ENCODE assay signal across 6 cellular contexts in the genomic region with DNA sequence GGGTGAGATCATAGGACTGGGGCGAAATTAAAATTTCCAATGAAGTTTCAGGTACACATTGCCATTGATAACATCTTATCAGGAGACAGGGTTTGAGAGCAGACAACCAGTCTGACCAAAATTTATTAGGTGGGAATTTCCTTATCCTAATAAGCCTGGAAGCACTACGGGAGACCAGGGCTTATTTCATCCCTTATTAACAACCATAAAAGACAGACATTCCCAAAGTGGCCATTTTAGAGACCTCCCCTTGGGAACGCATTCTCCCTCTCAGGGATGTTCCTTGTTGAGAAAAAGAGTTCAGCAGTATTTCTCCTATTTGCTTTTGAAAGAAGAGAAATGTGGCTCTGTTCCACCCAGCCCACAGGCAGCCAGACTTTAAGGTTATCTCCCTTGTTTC.
DNase-seq lines count a peak whose midpoint lies in the region; ATAC-seq, FAIRE-seq and TF ChIP-seq lines count a peak whose summit lies in the region.
"Not testable (repeated sequence)": the region's sequence is repeated elsewhere in the genome, so short reads cannot be mapped to it uniquely, and the experiment has no call there.

No MANE protein-coding gene starts in this region.

- TF ChIP-seq CTCF in DND-41 (IDR thresholded peaks at IDR 0.05; ENCODE audit: borderline replicate concordance, extremely low read depth, low read length, poor library complexity, severe bottlenecking); HCT116 (IDR thresholded peaks at IDR 0.05 in 2 of 3, conservative IDR thresholded peaks at IDR 0.05 in 1 of 3; ENCODE audit: borderline replicate concordance in 1 of 3, insufficient read depth in 1 of 3, low read depth in 2 of 3, low read length in 2 of 3); OCI-LY7 (conservative IDR thresholded peaks at IDR 0.05; ENCODE audit: low read length); WTC11 (IDR thresholded peaks at IDR 0.05); K562 (IDR thresholded peaks at IDR 0.05 in 2 of 3, conservative IDR thresholded peaks at IDR 0.05 in 1 of 3; ENCODE audit: insufficient read depth in 2 of 3, low read depth in 1 of 3, low read length in 3 of 3): not testable (repeated sequence)

- intact Hi-C loops in HCT116 (cut with micrococcal nuclease); OCI-LY7 (cut with micrococcal nuclease; ENCODE audit: unreplicated experiment); K562 (cut with micrococcal nuclease): not testable (repeated sequence)

- FAIRE-seq in K562 (lab: Jason Lieb, UNC) = not testable (repeated sequence)

- not testable (repeated sequence) for H3K27ac ChIP-seq in DND-41 (ENCODE audit: low read length); HCT116 (ENCODE audit: low read depth, low read length); OCI-LY7 (ENCODE audit: low read depth, low read length, poor library complexity, severe bottlenecking); K562 (ENCODE audit: extremely low read depth, low read depth, low read length)

- H3K4me3 Mint-ChIP-seq in WTC11 = not testable (repeated sequence)

- not testable (repeated sequence) for TF ChIP-seq POLR2A in HCT116 (IDR thresholded peaks at IDR 0.05; ENCODE audit: borderline replicate concordance, extremely low read depth, insufficient read depth, insufficient read length); K562 (conservative IDR thresholded peaks at IDR 0.05)

- BruUV-seq in HCT116 (replicated peaks; lab: Mats Ljungman, UMichigan); OCI-LY7 (replicated peaks; lab: Mats Ljungman, UMichigan); K562 (replicated peaks; lab: Mats Ljungman, UMichigan): not testable (repeated sequence)

- not testable (repeated sequence) for H3K4me1 Mint-ChIP-seq in WTC11

- not testable (repeated sequence) for H3K4me3 ChIP-seq in DND-41 (ENCODE audit: low read depth in 1 of 2, low read length in 2 of 2); HCT116 (replicated peaks in 1 of 2; ENCODE audit: low read depth in 1 of 2, low read length in 2 of 2); OCI-LY7 (ENCODE audit: low read depth, low read length, poor library complexity, severe bottlenecking); K562

- not testable (repeated sequence) for ATAC-seq in DND-41 (ENCODE audit: insufficient read depth, low read depth); HCT116; WTC11; K562

- not testable (repeated sequence) for TF ChIP-seq RAD21 in HCT116 (IDR thresholded peaks at IDR 0.05; ENCODE audit: low read depth); K562 (CRISPR knock-in tag; conservative IDR thresholded peaks at IDR 0.05 in 1 of 2, IDR thresholded peaks at IDR 0.05 in 1 of 2)

- not testable (repeated sequence) for H3K27me3 ChIP-seq in DND-41 (ENCODE audit: insufficient read depth, low read length, poor library complexity); HCT116 (ENCODE audit: insufficient read depth, low read length); K562 (ENCODE audit: control insufficient read depth in 2 of 2, insufficient read depth in 2 of 2, low read length in 2 of 2)

- 0% methylated on average over 3 of the region's 3 CpGs for WGBS in K562 (ENCODE audit: insufficient coverage, low coverage, missing lambda C conversion rate)

- POLR2A ChIA-PET in HCT116 (lab: Charles Lee); OCI-LY7 (lab: Charles Lee); WTC11 (lab: Charles Lee); K562 (lab: Yijun Ruan, JAX): not testable (repeated sequence)

- not testable (repeated sequence) for H3K79me2 ChIP-seq in DND-41 (ENCODE audit: insufficient read depth, low read length); HCT116 (ENCODE audit: insufficient read depth, low read length); OCI-LY7 (ENCODE audit: insufficient read depth, low read depth, low read length); K562 (ENCODE audit: control insufficient read depth, insufficient read depth, low read length)

- not testable (repeated sequence) for H4K20me1 ChIP-seq in DND-41 (ENCODE audit: insufficient read depth, low read length); HCT116 (ENCODE audit: insufficient read depth); OCI-LY7 (ENCODE audit: insufficient read depth, low read length); K562 (replicated peaks; ENCODE audit: control insufficient read depth, insufficient read depth, low read length)

- not testable (repeated sequence) for TF ChIP-seq EP300 in K562 (IDR thresholded peaks at IDR 0.05; ENCODE audit: low read length)

- H3K4me1 ChIP-seq in DND-41 (ENCODE audit: insufficient read depth, low read length); HCT116 (ENCODE audit: control insufficient read depth in 1 of 2, insufficient read depth in 2 of 2, low read length in 2 of 2); OCI-LY7 (ENCODE audit: insufficient read depth, low read length, poor library complexity, severe bottlenecking); K562 (replicated peaks in 1 of 2; ENCODE audit: control insufficient read depth in 2 of 2, insufficient read depth in 2 of 2, low read length in 2 of 2): not testable (repeated sequence)

- H3K36me3 ChIP-seq in DND-41 (ENCODE audit: insufficient read depth, low read length); HCT116 (ENCODE audit: control insufficient read depth in 1 of 2, insufficient read depth in 2 of 2, low read length in 2 of 2); OCI-LY7 (ENCODE audit: insufficient read depth, low read length); K562 (ENCODE audit: control insufficient read depth, insufficient read depth, low read length): not testable (repeated sequence)

- not testable (repeated sequence) for H3K27me3 Mint-ChIP-seq in WTC11 (ENCODE audit: low read depth)

- RAD21 ChIA-PET in HCT116 (lab: Charles Lee; ENCODE audit: low non-redundant PET in 1 of 2, low total read pairs in 2 of 2, uncharacterized antibody in 2 of 2, unreplicated experiment in 2 of 2) = not testable (repeated sequence)

- H3K27ac Mint-ChIP-seq in WTC11 = not testable (repeated sequence)

- H3K9me3 ChIP-seq in DND-41 (ENCODE audit: insufficient read depth, low read length, severe bottlenecking) = peaks cover 26% of the 10 kb centered on the region
- not testable (repeated sequence) for H3K9me3 ChIP-seq in HCT116 (ENCODE audit: control insufficient read depth in 1 of 2, insufficient read depth in 1 of 2, low read depth in 1 of 2, low read length in 2 of 2); OCI-LY7 (ENCODE audit: low read length); K562 (replicated peaks; ENCODE audit: control insufficient read depth, insufficient read depth, low read depth, low read length)

- peaks cover 44% of the 10 kb centered on the region for H3K9me3 Mint-ChIP-seq in WTC11

- H3K4me2 ChIP-seq in DND-41 (ENCODE audit: insufficient read depth, low read length); HCT116 (ENCODE audit: low read length); OCI-LY7 (ENCODE audit: low read length); K562 (ENCODE audit: insufficient read depth, low read length): not testable (repeated sequence)

- not testable (repeated sequence) for H2AFZ ChIP-seq in DND-41 (ENCODE audit: low read depth, low read length); HCT116 (ENCODE audit: low read depth, low read length, poor library complexity, severe bottlenecking); OCI-LY7 (ENCODE audit: low read length); K562 (ENCODE audit: low read depth, low read length)

- not testable (repeated sequence) for H3K9me1 ChIP-seq in K562 (ENCODE audit: control insufficient read depth, insufficient read depth, low read length)

- CTCF ChIA-PET in HCT116 (lab: Charles Lee); WTC11 (lab: Charles Lee); K562 (lab: Yijun Ruan, JAX; ENCODE audit: low intra/inter-chr PET ratio): not testable (repeated sequence)
- CTCF ChIA-PET in OCI-LY7 (lab: Charles Lee; ENCODE audit: unreplicated experiment) = interaction anchor here (0.6 kb wide), 1 partner anchor 9 kb away, joined by 3 read pairs; no protein-coding TSS in a partner anchor

- in situ Hi-C loops in K562 (cut with MboI) = not testable (repeated sequence)

- DNase-seq in DND-41 (peak; percentile 12), ELR (ENCODE audit: low read depth) (peak; percentile 4), OCI-LY7 (ENCODE audit: low spot score) (peak; percentile 0), WTC11 (ENCODE audit: low spot score) (peak; percentile 13)
- DNase-seq in HCT116 (ENCODE audit: low read depth, low spot score); K562 (ENCODE audit: extremely low read depth in 1 of 4, low spot score in 3 of 4): not testable (repeated sequence)

- H3K9me2 ChIP-seq in HCT116 (ENCODE audit: insufficient read depth); OCI-LY7 (ENCODE audit: insufficient read depth, low read length): not testable (repeated sequence)

- not testable (repeated sequence) for H3K9ac ChIP-seq in DND-41 (ENCODE audit: low read depth, low read length); HCT116 (ENCODE audit: low read length); K562 (ENCODE audit: insufficient read depth in 1 of 2, low read depth in 2 of 2, low read length in 2 of 2)

- H3K36me3 Mint-ChIP-seq in WTC11 = peaks cover 15% of the 10 kb centered on the region

TF ChIP-seq in HCT116, 20 proteins besides CTCF, POLR2A, EP300 and RAD21:
- peak; percentile 82; the same call in 1 of the 2 replicates for TF ChIP-seq CBX3 (IDR thresholded peaks at IDR 0.05; ENCODE audit: low read depth)

TF ChIP-seq in K562, 482 proteins besides CTCF, POLR2A, EP300 and RAD21:
- TF ChIP-seq CBX5 (IDR thresholded peaks at IDR 0.05; ENCODE audit: borderline replicate concordance, low read depth) = 0 out of 2 replicates have a peak, but pooled peaks have one; percentile 30
- 0 out of 3 replicates have a peak, but pooled peaks of 1 of the 2 experiments have one; percentile 31 for TF ChIP-seq CBX3 (IDR thresholded peaks at IDR 0.05; ENCODE audit: borderline replicate concordance in 1 of 2, low read length in 2 of 2)
